Comparison of ENCODE assay signal across 24 cellular contexts in the genomic region with DNA sequence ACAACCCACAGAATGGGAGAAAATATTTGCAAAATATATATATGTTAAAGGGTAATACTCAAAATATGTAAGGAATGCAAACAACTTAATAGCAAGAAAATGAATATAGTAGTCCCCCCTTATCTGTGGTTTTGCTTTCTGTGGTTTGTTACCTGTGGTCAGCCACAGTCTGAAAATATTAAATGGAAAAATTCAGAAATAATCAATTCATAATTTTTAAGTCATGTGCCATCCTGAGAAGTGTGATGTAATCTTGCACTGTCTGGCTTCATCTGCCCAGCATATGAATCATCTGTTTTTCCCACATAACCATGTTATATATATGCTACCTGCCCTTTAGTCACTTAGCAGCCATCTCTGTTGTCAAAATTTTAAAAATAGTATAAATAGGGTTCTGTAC. TPM values are rescaled to one million over a fixed set of nuclear protein-coding genes. Genes with fewer than 3 reads are reported as not detected.
DNase-seq lines count a peak whose midpoint lies in the region; ATAC-seq and TF ChIP-seq lines count a peak whose summit lies in the region.
"Had no signal": no experiment of that assay in that cellular context is flagged by ENCODE, and none has a peak within 500 bp of the region (broad histone marks: within the 10 kb centered on the region; RNA-seq: fewer than 3 reads in every experiment).

No MANE protein-coding gene starts in this region.

- DNase-seq in MCF 10A (ENCODE audit: unreplicated experiment) (peak; percentile 33), breast epithelium (ENCODE audit: low spot score in 2 of 2) (no peak), amniotic epithelial cell (ENCODE audit: low read depth) (peak; percentile 60), fibroblast of lung (ENCODE audit: low read depth in 2 of 2) (peak; percentile 15 to 54), NCI-H524 treated with DMSO at 0.1 percent for 48 hours (lab: John Stamatoyannopoulos, UW) (no peak), glutamatergic neuron (no peak), NCI-H748 (lab: John Stamatoyannopoulos, UW; ENCODE audit: unreplicated experiment) (no peak)
- DNase-seq: activated B cell treated with CpG ODN at 0.5 μM for 24 hours; activated CD8-positive, alpha-beta memory T cell treated with anti-CD3 and anti-CD28 coated beads for 24 hours; effector memory CD8-positive, alpha-beta T cell; NCI-H1694; Right ventricle myocardium superior; stimulated activated CD4-positive, alpha-beta T cell treated with anti-CD3 and anti-CD28 coated beads, Interleukin-12 subunit alpha, Interleukin-12 subunit beta, amount 100 ng/mL, for 4 hours; T-helper 17 cell; testis had no signal

- H3K79me2 ChIP-seq in fibroblast of lung (ENCODE audit: control insufficient read depth, insufficient read depth, low read length): no peaks in the 10 kb centered on the region

- no peak for ATAC-seq in HG03354 (IDR thresholded peaks at IDR 0.05; ENCODE audit: poor library complexity, severe bottlenecking, unreplicated experiment)
- ATAC-seq: A549; effector memory CD8-positive, alpha-beta T cell; gastroesophageal sphincter; HepG2; T-helper 17 cell had no signal

- CTCF ChIA-PET in MCF 10A (lab: Yijun Ruan, JAX): no interaction called here

- H3K4me3 Mint-ChIP-seq in MCF 10A (ENCODE audit: unreplicated experiment) (no peak overlapping the region), glutamatergic neuron (ENCODE audit: unreplicated experiment) (no peak overlapping the region)
- H3K4me3 Mint-ChIP-seq: activated B cell treated with CpG ODN at 0.5 μM for 24 hours; effector memory CD8-positive, alpha-beta T cell; T-helper 17 cell had no signal

- no TSS peak for BruUV-seq in MCF 10A (replicated peaks; lab: Mats Ljungman, UMichigan)

- H3K36me3 Mint-ChIP-seq in MCF 10A (ENCODE audit: insufficient read depth, unreplicated experiment) (no peaks in the 10 kb centered on the region), glutamatergic neuron (ENCODE audit: unreplicated experiment) (peaks cover 9% of the 10 kb centered on the region)
- H3K36me3 Mint-ChIP-seq: CD14-positive monocyte had no signal

- H3K27ac ChIP-seq in breast epithelium (no peak overlapping the region), fibroblast of lung (ENCODE audit: insufficient read depth, low read length) (no peak overlapping the region)
- H3K27ac ChIP-seq: A549, gastroesophageal sphincter, neutrophil, testis had no signal

- H3K27me3 ChIP-seq in breast epithelium (no peaks in the 10 kb centered on the region), fibroblast of lung (ENCODE audit: control insufficient read depth, insufficient read depth, low read length) (no peaks in the 10 kb centered on the region)
- H3K27me3 ChIP-seq: neutrophil, testis had no signal

- no peak overlapping the region for H2AFZ ChIP-seq in fibroblast of lung (ENCODE audit: low read length)

- H3K4me3 ChIP-seq in breast epithelium (no peak overlapping the region), fibroblast of lung (replicated peaks in 1 of 4; ENCODE audit: control extremely low read depth in 1 of 4, insufficient read depth in 1 of 4, low read depth in 3 of 4, low read length in 4 of 4) (no peak overlapping the region)
- H3K4me3 ChIP-seq: A549, gastroesophageal sphincter, testis had no signal

- H3K9me3 ChIP-seq in breast epithelium: peaks cover 0 to 22% of the 10 kb centered on the region in 2 donors
- no peaks in the 10 kb centered on the region for H3K9me3 ChIP-seq in fibroblast of lung (ENCODE audit: control insufficient read depth, insufficient read depth, low read depth, low read length)
- H3K9me3 ChIP-seq: neutrophil, testis had no signal

- intact Hi-C loops in MCF 10A (cut with micrococcal nuclease) (no loop called here), breast epithelium (cut with DNase I; ENCODE audit: low total_unique reads) (no loop called here)

- H3K9me3 Mint-ChIP-seq in MCF 10A (ENCODE audit: unreplicated experiment) (peaks cover 10% of the 10 kb centered on the region), glutamatergic neuron (ENCODE audit: unreplicated experiment) (no peaks in the 10 kb centered on the region)

- no peak for TF ChIP-seq POLR2A in breast epithelium (IDR thresholded peaks at IDR 0.05)

- H3K9ac ChIP-seq in fibroblast of lung (ENCODE audit: insufficient read depth, low read length): no peak overlapping the region

- no peaks in the 10 kb centered on the region for H4K20me1 ChIP-seq in fibroblast of lung (ENCODE audit: control insufficient read depth, extremely low read depth, insufficient read depth, low read length)

- H3K4me2 ChIP-seq in fibroblast of lung (ENCODE audit: extremely low read depth, insufficient read depth, low read length): no peak overlapping the region
- H3K4me2 ChIP-seq: A549 had no signal

- no peaks in the 10 kb centered on the region for H3K4me1 Mint-ChIP-seq in MCF 10A (ENCODE audit: insufficient read depth, unreplicated experiment)
- H3K4me1 Mint-ChIP-seq in glutamatergic neuron (ENCODE audit: low read depth, unreplicated experiment): no peaks in the 10 kb centered on the region
- H3K4me1 Mint-ChIP-seq: T-helper 17 cell had no signal

- H3K4me1 ChIP-seq in breast epithelium (no peaks in the 10 kb centered on the region), fibroblast of lung (ENCODE audit: control insufficient read depth, extremely low read depth, insufficient read depth, low read length) (no peaks in the 10 kb centered on the region)
- H3K4me1 ChIP-seq: A549, gastroesophageal sphincter, testis had no signal

- TF ChIP-seq CTCF in MCF 10A (IDR thresholded peaks at IDR 0.05; ENCODE audit: unreplicated experiment) (no peak), breast epithelium (IDR thresholded peaks at IDR 0.05) (no peak), fibroblast of lung (conservative IDR thresholded peaks at IDR 0.05 in 1 of 2, IDR thresholded peaks at IDR 0.05 in 1 of 2; ENCODE audit: low read depth in 1 of 2, low read length in 2 of 2) (no peak), glutamatergic neuron (IDR thresholded peaks at IDR 0.05; ENCODE audit: partially characterized antibody, unreplicated experiment) (no peak)

- POLR2A ChIA-PET in MCF 10A (lab: Yijun Ruan, JAX): interaction anchor here (0.7 kb wide), 1 partner anchor 158 kb away, joined by 5 read pairs; no protein-coding TSS in a partner anchor

- H3K27me3 Mint-ChIP-seq in MCF 10A (ENCODE audit: insufficient read depth, unreplicated experiment) (no peaks in the 10 kb centered on the region), glutamatergic neuron (ENCODE audit: unreplicated experiment) (no peaks in the 10 kb centered on the region)

- H3K27ac Mint-ChIP-seq in MCF 10A (ENCODE audit: low read depth, unreplicated experiment) (no peak overlapping the region), glutamatergic neuron (ENCODE audit: unreplicated experiment) (no peak overlapping the region)
- H3K27ac Mint-ChIP-seq: activated B cell treated with CpG ODN at 0.5 μM for 24 hours; CD14-positive monocyte; effector memory CD8-positive, alpha-beta T cell; T-helper 17 cell had no signal

- no peaks in the 10 kb centered on the region for H3K36me3 ChIP-seq in breast epithelium
- H3K36me3 ChIP-seq in fibroblast of lung (ENCODE audit: control insufficient read depth, insufficient read depth, low read length): no peaks in the 10 kb centered on the region
- H3K36me3 ChIP-seq: gastroesophageal sphincter, neutrophil had no signal

RNA-seq across cellular contexts. Expression of a gene that starts 11.7 kb away (rescaled TPM):
- not detected in 2 replicates for total RNA-seq in MCF 10A (2022)
- total RNA-seq in breast epithelium: not detected
- not detected in 2 replicates for total RNA-seq in fibroblast of lung
- polyA plus RNA-seq in fibroblast of lung: not detected in 2 replicates
- polyA plus RNA-seq in fibroblast of lung (2012): not detected in 2 replicates
- not detected in 2 replicates for polyA minus RNA-seq in fibroblast of lung (ENCODE audit: low replicate concordance)
- total RNA-seq in glutamatergic neuron (ENCODE audit: unreplicated experiment): 3.0 TPM
- total RNA-seq: activated B cell treated with CpG ODN at 0.5 μM for 24 hours, gastroesophageal sphincter, HepG2, liver, M059J, renal cortical epithelial cell, Right ventricle myocardium superior, T-helper 17 cell had no signal
- polyA plus RNA-seq: A549, CD14-positive monocyte, liver had no signal

RNA-seq across cellular contexts. Expression of a gene that starts 17.6 kb away (rescaled TPM):
- total RNA-seq in MCF 10A (2022) (9.9 and 10.5 TPM in 2 replicates), breast epithelium (10 to 100 TPM; 11.2 to 29.1 (median 11.5) TPM), fibroblast of lung (6.4 and 8.6 TPM in 2 replicates), glutamatergic neuron (ENCODE audit: unreplicated experiment) (15.2 TPM)
- polyA plus RNA-seq in fibroblast of lung: 4.0 and 5.2 TPM in 2 replicates
- 3.0 and 3.3 TPM in 2 replicates for polyA plus RNA-seq in fibroblast of lung (2012)
- polyA minus RNA-seq in fibroblast of lung (ENCODE audit: low replicate concordance): 0.59 and 0.79 TPM in 2 replicates

Comparison
In these comparisons a context has a peak if more than half of its experiments do, and no peak if none do; other contexts are left out.
1. DNase-seq: peak in MCF 10A (single experiment), amniotic epithelial cell (single experiment) and fibroblast of lung (2 of 2); none in breast epithelium (0 of 2), NCI-H524 treated with DMSO at 0.1 percent for 48 hours (single experiment), glutamatergic neuron (single experiment) and NCI-H748 (single experiment).